Comparison of ENCODE assay signal across 8 cellular contexts in the genomic region with DNA sequence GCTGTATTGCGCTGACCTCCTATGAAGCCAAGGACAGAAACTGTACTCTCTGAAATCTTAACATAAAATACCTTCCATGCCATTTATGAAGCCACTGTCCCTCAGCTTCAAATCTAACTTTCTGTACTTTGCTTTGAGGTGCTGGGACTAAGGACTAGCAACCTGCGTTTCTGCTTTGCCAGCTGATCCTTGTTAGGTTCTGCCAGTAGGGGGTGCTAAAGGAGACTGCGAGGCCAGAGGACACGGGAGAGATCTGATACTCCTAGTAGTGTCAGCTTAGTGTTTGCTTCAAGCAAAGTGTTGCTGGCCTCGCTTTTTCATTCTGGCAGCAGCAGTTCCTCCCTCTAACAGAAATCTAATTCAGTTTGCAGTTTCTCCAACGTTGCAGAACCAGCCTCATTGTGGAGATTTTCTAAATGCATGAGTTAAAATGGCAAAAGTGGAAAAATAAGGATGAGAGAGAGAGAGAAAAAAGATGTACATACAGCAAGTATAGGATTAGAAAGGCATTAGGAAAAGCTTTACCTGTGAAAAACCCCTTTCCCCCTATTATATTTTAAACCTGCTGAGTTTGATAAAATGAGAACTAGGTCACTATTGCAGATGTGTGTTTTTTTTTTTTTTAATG.
DNase-seq lines count a peak whose midpoint lies in the region; ATAC-seq and TF ChIP-seq lines count a peak whose summit lies in the region.

No MANE protein-coding gene starts in this region.

- ATAC-seq in upper lobe of right lung = peak; percentile 55

- H3K27ac ChIP-seq in upper lobe of right lung = no peak overlapping the region

- H3K36me3 ChIP-seq in upper lobe of right lung = no peaks in the 10 kb centered on the region

- H3K9me3 ChIP-seq in upper lobe of right lung = no peaks in the 10 kb centered on the region

- H3K4me1 ChIP-seq in upper lobe of right lung = no peaks in the 10 kb centered on the region

- H3K4me3 Mint-ChIP-seq in activated naive CD8-positive, alpha-beta T cell treated with anti-CD3 and anti-CD28 coated beads for 36 hours = no peak overlapping the region

- peaks cover 6% of the 10 kb centered on the region for H3K27me3 Mint-ChIP-seq in activated naive CD8-positive, alpha-beta T cell treated with anti-CD3 and anti-CD28 coated beads for 36 hours

- no peaks in the 10 kb centered on the region for H3K9me3 Mint-ChIP-seq in activated naive CD8-positive, alpha-beta T cell treated with anti-CD3 and anti-CD28 coated beads for 36 hours

- peak; percentile 45 for TF ChIP-seq CTCF in upper lobe of right lung (IDR thresholded peaks at IDR 0.05)

- DNase-seq in activated CD8-positive, alpha-beta memory T cell treated with anti-CD3 and anti-CD28 coated beads, Interleukin-2, amount 50 U/mL, for 48 hours = peak; percentile 50
- DNase-seq in activated CD8-positive, alpha-beta memory T cell treated with anti-CD3 and anti-CD28 coated beads for 24 hours = no peak
- peak; percentile 14 for DNase-seq in HPDE6-E6E7 (ENCODE audit: extremely low spot score)
- DNase-seq in SHP77 treated with DMSO at 0.1 percent for 48 hours (lab: John Stamatoyannopoulos, UW) = peak; percentile 11
- DNase-seq in hypothalamus (lab: John Stamatoyannopoulos, UW) = peak in 28 of 51 donors; percentile 1 to 57 (median 14)
- DNase-seq in upper lobe of right lung = no peak
- no peak for DNase-seq in activated naive CD8-positive, alpha-beta T cell treated with anti-CD3 and anti-CD28 coated beads for 36 hours
- DNase-seq in stimulated activated naive CD4-positive, alpha-beta T cell (lab: John Stamatoyannopoulos, UW) = no peak

- H3K27me3 ChIP-seq in upper lobe of right lung = no peaks in the 10 kb centered on the region

- H3K4me1 Mint-ChIP-seq in activated naive CD8-positive, alpha-beta T cell treated with anti-CD3 and anti-CD28 coated beads for 36 hours = no peaks in the 10 kb centered on the region

- intact Hi-C loops in upper lobe of right lung (cut with DNase I) = no loop called here

- no peaks in the 10 kb centered on the region for H3K36me3 Mint-ChIP-seq in activated naive CD8-positive, alpha-beta T cell treated with anti-CD3 and anti-CD28 coated beads for 36 hours

- no peak overlapping the region for H3K27ac Mint-ChIP-seq in activated naive CD8-positive, alpha-beta T cell treated with anti-CD3 and anti-CD28 coated beads for 36 hours

- no peak overlapping the region for H3K4me3 ChIP-seq in upper lobe of right lung

Comparison
In these comparisons a context has a peak if more than half of its experiments do, and no peak if none do; other contexts are left out.
1. DNase-seq: peak in activated CD8-positive, alpha-beta memory T cell treated with anti-CD3 and anti-CD28 coated beads, Interleukin-2, amount 50 U/mL, for 48 hours (single experiment), HPDE6-E6E7 (single experiment), SHP77 treated with DMSO at 0.1 percent for 48 hours (single experiment) and hypothalamus (28 of 51); none in activated CD8-positive, alpha-beta memory T cell treated with anti-CD3 and anti-CD28 coated beads for 24 hours (single experiment), upper lobe of right lung (single experiment), activated naive CD8-positive, alpha-beta T cell treated with anti-CD3 and anti-CD28 coated beads for 36 hours (single experiment) and stimulated activated naive CD4-positive, alpha-beta T cell (0 of 6).